ENCODE assay signal across 8 cellular contexts in genomic region chr2:95159690-95160449, GRCh38. TPM values are rescaled to one million over a fixed set of nuclear protein-coding genes. Genes with fewer than 3 reads are reported as not detected.
A peak's percentile ranks its signal among the peaks of the same experiment; 100 is the strongest.
DNase-seq lines count a peak whose midpoint lies in the region; ATAC-seq, FAIRE-seq and TF ChIP-seq lines count a peak whose summit lies in the region.

Gene ZNF514 (minus strand): TSS chr2:95159848. CDS start chr2:95153253, 6,595 bp downstream.

- no peaks in the 10 kb centered on the region for H3K9me3 ChIP-seq in endothelial cell of umbilical vein (replicated peaks; ENCODE audit: control insufficient read depth, insufficient read depth, low read length)

- H3K4me2 ChIP-seq in endothelial cell of umbilical vein (ENCODE audit: insufficient read depth, low read length), result peak within 1 kb of the TSS; percentile 85

- no peak within 1 kb of the TSS for H3K27ac ChIP-seq in endothelial cell of umbilical vein (ENCODE audit: insufficient read depth, low read depth, low read length)

- H3K27me3 ChIP-seq in BJ (ENCODE audit: control insufficient read depth, insufficient read depth, low read length) (no peaks in the 10 kb centered on the region), endothelial cell of umbilical vein (ENCODE audit: control insufficient read depth in 2 of 2, insufficient read depth in 2 of 2, low read length in 2 of 2) (no peaks in the 10 kb centered on the region)

- dilution Hi-C loops in endothelial cell of umbilical vein (cut with MboI; ENCODE audit: extremely low pct_ligation_motif_present, low sequenced_read_pairs), result no loop called here

- H3K4me3 ChIP-seq in BJ (ENCODE audit: low read depth, low read length) (peak within 1 kb of the TSS; percentile 75), endothelial cell of umbilical vein (replicated peaks in 1 of 3; ENCODE audit: insufficient read depth in 1 of 3, low read depth in 1 of 3, low read length in 3 of 3) (peak within 1 kb of the TSS; percentile 47 to 82 (median 68))

- H4K20me1 ChIP-seq in endothelial cell of umbilical vein (replicated peaks; ENCODE audit: control insufficient read depth, extremely low read depth, insufficient read depth, low read length), result no peaks in the 10 kb centered on the region

- peak within 1 kb of the TSS; percentile 67 for H3K9ac ChIP-seq in endothelial cell of umbilical vein (replicated peaks; ENCODE audit: extremely low read depth, insufficient read depth, low read length)

- H3K36me3 ChIP-seq in BJ (ENCODE audit: control insufficient read depth, insufficient read depth, low read length) (peaks cover 8% of the 10 kb centered on the region), endothelial cell of umbilical vein (ENCODE audit: control insufficient read depth in 2 of 2, extremely low read depth in 1 of 2, insufficient read depth in 2 of 2, low read length in 2 of 2) (peaks cover 0 to 6% of the 10 kb centered on the region in 2 experiments)

- POLR2A ChIA-PET in BJ (lab: Charles Lee), result no interaction called here
- POLR2A ChIA-PET in endothelial cell of umbilical vein (lab: Charles Lee), result interaction anchor here (1.8 kb wide), 1 partner anchor 38 kb away, joined by 5 read pairs; the partner anchor contains the start of gene MRPS5

- intact Hi-C loops in endothelial cell of umbilical vein (cut with micrococcal nuclease), result no loop called here

- BruUV-seq in endothelial cell of umbilical vein (replicated peaks; lab: Mats Ljungman, UMichigan), result TSS peak; percentile 14

- DNase-seq in BJ (ENCODE audit: low read depth), result no peak
- DNase-seq in NOMO-1 (lab: John Stamatoyannopoulos, UW; ENCODE audit: unreplicated experiment in 2 of 2), result peak; percentile 64 to 81
- peak; percentile 78 for DNase-seq in activated CD8-positive, alpha-beta memory T cell treated with anti-CD3 and anti-CD28 coated beads, Interleukin-2, amount 50 U/mL, for 4 hours
- DNase-seq in endothelial cell of umbilical vein (ENCODE audit: low read depth, low spot score), result peak; percentile 54
- peak; percentile 81 for DNase-seq in midbrain (lab: John Stamatoyannopoulos, UW)
- peak; percentile 53 for DNase-seq in stimulated activated CD8-positive, alpha-beta memory T cell treated with anti-CD3 and anti-CD28 coated beads, Interleukin-15, amount 100 ng/mL, for 24 hours (ENCODE audit: low read depth)

- no peak for TF ChIP-seq POLR2A in endothelial cell of umbilical vein (IDR thresholded peaks at IDR 0.05; ENCODE audit: low read depth, low read length)

- peak; percentile 49 for FAIRE-seq in endothelial cell of umbilical vein (lab: Jason Lieb, UNC)

- CTCF ChIA-PET in BJ (lab: Yijun Ruan, JAX) (interaction anchor here (0.9 to 1.1 kb wide), 2 partner anchors 38 to 42 kb away, joined by 3 to 4 read pairs; partner anchors contain the start of gene MRPS5), endothelial cell of umbilical vein (lab: Charles Lee) (interaction anchor here (1.6 kb wide), 1 partner anchor 38 kb away, joined by 8 read pairs; the partner anchor contains the start of gene MRPS5)

- ATAC-seq in GM19324 (IDR thresholded peaks at IDR 0.05; ENCODE audit: low FRiP score, unreplicated experiment) (peak; percentile 94), HG03439 (IDR thresholded peaks at IDR 0.05; ENCODE audit: unreplicated experiment) (peak; percentile 83)

- H3K9me1 ChIP-seq in endothelial cell of umbilical vein (replicated peaks; ENCODE audit: control insufficient read depth, extremely low read depth, insufficient read depth, low read length), result no peaks in the 10 kb centered on the region

- no peaks in the 10 kb centered on the region for H3K79me2 ChIP-seq in endothelial cell of umbilical vein (ENCODE audit: control insufficient read depth, insufficient read depth, low read length)

- TF ChIP-seq CTCF in BJ (IDR thresholded peaks at IDR 0.05; ENCODE audit: insufficient read depth, low read depth, low read length) (no peak), endothelial cell of umbilical vein (IDR thresholded peaks at IDR 0.05; ENCODE audit: extremely low read depth in 1 of 2, insufficient read depth in 1 of 2, low read depth in 1 of 2, low read length in 2 of 2) (no peak)

- H2AFZ ChIP-seq in endothelial cell of umbilical vein (ENCODE audit: low read depth, low read length), result peak within 1 kb of the TSS; percentile 94

- H3K4me1 ChIP-seq in endothelial cell of umbilical vein (ENCODE audit: control insufficient read depth, extremely low read depth, insufficient read depth, low read length), result peaks cover 11% of the 10 kb centered on the region

TF ChIP-seq in endothelial cell of umbilical vein, 7 proteins besides CTCF, POLR2A, EP300 and RAD21:
- TF ChIP-seq POLR2AphosphoS5 (IDR thresholded peaks at IDR 0.05; ENCODE audit: insufficient read depth, low read depth, low read length), result no peak

RNA-seq across cellular contexts. Expression of gene ZNF514, which starts in this region (rescaled TPM):
- polyA plus RNA-seq in BJ (2011; rRNA removed), result 6.2 and 7.1 TPM in 2 replicates
- 4.4 and 4.7 TPM in 2 replicates for polyA minus RNA-seq in BJ (2011; rRNA and poly(A)+ RNA removed)
- 9.7 and 11.6 TPM in 2 replicates for total RNA-seq in endothelial cell of umbilical vein
- polyA plus RNA-seq in endothelial cell of umbilical vein, result 2.9 and 3.9 TPM in 2 replicates
- 3.5 and 3.7 TPM in 2 replicates for polyA plus RNA-seq in endothelial cell of umbilical vein (2011; cell fraction: cytosol; rRNA removed)
- polyA plus RNA-seq in endothelial cell of umbilical vein (2011; cell fraction: nucleus; rRNA removed), result 27.5 and 31.0 TPM in 2 replicates
- polyA plus RNA-seq in endothelial cell of umbilical vein (2012), result 7.2 and 8.1 TPM in 2 replicates
- polyA minus RNA-seq in endothelial cell of umbilical vein, result 6.1 and 7.9 TPM in 2 replicates
- polyA minus RNA-seq in endothelial cell of umbilical vein (2011; cell fraction: cytosol; rRNA and poly(A)+ RNA removed), result 1.7 TPM
- polyA minus RNA-seq in endothelial cell of umbilical vein (2011; cell fraction: nucleus; rRNA and poly(A)+ RNA removed), result 11.7 TPM in 2 replicates
